Comparison of ENCODE assay signal across 10 cellular contexts in genomic region chr22:24482586-24482985, GRCh38. TPM values are rescaled to one million over a fixed set of nuclear protein-coding genes. Genes with fewer than 3 reads are reported as not detected.
A peak's percentile ranks its signal among the peaks of the same experiment; 100 is the strongest.
DNase-seq lines count a peak whose midpoint lies in the region; ATAC-seq and TF ChIP-seq lines count a peak whose summit lies in the region.
"Had no signal": no experiment of that assay in that cellular context is flagged by ENCODE, and none has a peak within 500 bp of the region (broad histone marks: within the 10 kb centered on the region; RNA-seq: fewer than 3 reads in every experiment).

No MANE protein-coding gene starts in this region.

- intact Hi-C loops in A673 (cut with micrococcal nuclease; ENCODE audit: unreplicated experiment), result loop anchor here (2.0 kb wide), 1 partner anchor 32 kb away; no protein-coding TSS in a partner anchor

- H3K4me1 ChIP-seq in A673 (ENCODE audit: insufficient read depth, low read length, poor library complexity, severe bottlenecking), result peaks cover 58% of the 10 kb centered on the region

- CTCF ChIA-PET in A673 (lab: Charles Lee) (interaction anchor here (0.9 kb wide), 1 partner anchor 59 kb away, joined by 3 read pairs; no protein-coding TSS in a partner anchor), RWPE1 (lab: Yijun Ruan, JAX) (no interaction called here)

- no peak for ATAC-seq in HG03469 (IDR thresholded peaks at IDR 0.05; ENCODE audit: unreplicated experiment)

- H3K4me3 ChIP-seq in A673 (ENCODE audit: low read depth, low read length, poor library complexity, severe bottlenecking) (no peak overlapping the region), fibroblast of villous mesenchyme (ENCODE audit: low read depth, low read length) (no peak overlapping the region)
- H3K4me3 ChIP-seq: MG63 had no signal

- H3K27ac ChIP-seq in A673 (ENCODE audit: low read depth, low read length, poor library complexity, severe bottlenecking), result peak overlapping the region; percentile 70
- H3K27ac ChIP-seq in RWPE1, result no peak overlapping the region

- no peaks in the 10 kb centered on the region for H3K9me3 ChIP-seq in A673 (ENCODE audit: low read depth, low read length, poor library complexity, severe bottlenecking)
- H3K9me3 ChIP-seq: MG63 had no signal

- H3K27me3 ChIP-seq in A673 (replicated peaks; ENCODE audit: insufficient read depth, low read depth, low read length, poor library complexity), result no peaks in the 10 kb centered on the region
- H3K27me3 ChIP-seq: MG63 had no signal

- no peaks in the 10 kb centered on the region for H3K36me3 ChIP-seq in A673 (ENCODE audit: insufficient read depth, low read length, poor library complexity, severe bottlenecking)
- H3K36me3 ChIP-seq: MG63 had no signal

- BruUV-seq in A673 (replicated peaks; lab: Mats Ljungman, UMichigan), result no TSS peak

- TF ChIP-seq CTCF in A673 (conservative IDR thresholded peaks at IDR 0.05; ENCODE audit: low read depth, low read length) (no peak), RWPE1 (conservative IDR thresholded peaks at IDR 0.05; ENCODE audit: low read depth) (no peak), fibroblast of villous mesenchyme (IDR thresholded peaks at IDR 0.05; ENCODE audit: insufficient read depth, low read depth, low read length) (no peak)

- peak; percentile 91 for DNase-seq in A673 (ENCODE audit: low spot score)
- peak; percentile 53 for DNase-seq in HPDE6-E6E7 (ENCODE audit: extremely low spot score)
- peak; percentile 60 for DNase-seq in RWPE1 (ENCODE audit: low spot score)
- DNase-seq in fibroblast of villous mesenchyme (ENCODE audit: low read depth), result peak; percentile 80
- DNase-seq in hippocampal formation (lab: John Stamatoyannopoulos, UW), result no peak
- DNase-seq in NCI-H526 treated with DMSO at 0.1 percent for 48 hours (lab: John Stamatoyannopoulos, UW), result no peak
- no peak for DNase-seq in effector CD4-positive, alpha-beta T cell
- DNase-seq: activated CD4-positive, alpha-beta T cell treated with anti-CD3 and anti-CD28 coated beads, Interleukin-2, amount 50 U/mL, for 48 hours; MG63 had no signal

- POLR2A ChIA-PET in A673 (lab: Charles Lee; ENCODE audit: low non-redundant PET), result no interaction called here
- POLR2A ChIA-PET in RWPE1 (lab: Yijun Ruan, JAX; ENCODE audit: low non-redundant PET), result no interaction called here

RNA-seq across cellular contexts. Expression of gene UPB1, which starts 12.5 kb away (rescaled TPM):
- total RNA-seq in A673 (2021), result 0.11 and 0.35 TPM in 2 replicates
- total RNA-seq in fibroblast of villous mesenchyme, result under 0.01 and 0.32 TPM in 2 replicates

RNA-seq across cellular contexts. Expression of gene ADORA2A, which starts 55.2 kb away (rescaled TPM):
- total RNA-seq in A673 (2021), result 9.6 and 10.9 TPM in 2 replicates
- 3.2 and 3.9 TPM in 2 replicates for total RNA-seq in fibroblast of villous mesenchyme

Comparison
In these comparisons a context has a peak if more than half of its experiments do, and no peak if none do; other contexts are left out.
1. DNase-seq: peak in A673 (single experiment), HPDE6-E6E7 (single experiment), RWPE1 (single experiment) and fibroblast of villous mesenchyme (single experiment); none in hippocampal formation (0 of 2), NCI-H526 treated with DMSO at 0.1 percent for 48 hours (single experiment) and effector CD4-positive, alpha-beta T cell (single experiment).